Comparison of ENCODE assay signal across 8 cellular contexts in the genomic region with DNA sequence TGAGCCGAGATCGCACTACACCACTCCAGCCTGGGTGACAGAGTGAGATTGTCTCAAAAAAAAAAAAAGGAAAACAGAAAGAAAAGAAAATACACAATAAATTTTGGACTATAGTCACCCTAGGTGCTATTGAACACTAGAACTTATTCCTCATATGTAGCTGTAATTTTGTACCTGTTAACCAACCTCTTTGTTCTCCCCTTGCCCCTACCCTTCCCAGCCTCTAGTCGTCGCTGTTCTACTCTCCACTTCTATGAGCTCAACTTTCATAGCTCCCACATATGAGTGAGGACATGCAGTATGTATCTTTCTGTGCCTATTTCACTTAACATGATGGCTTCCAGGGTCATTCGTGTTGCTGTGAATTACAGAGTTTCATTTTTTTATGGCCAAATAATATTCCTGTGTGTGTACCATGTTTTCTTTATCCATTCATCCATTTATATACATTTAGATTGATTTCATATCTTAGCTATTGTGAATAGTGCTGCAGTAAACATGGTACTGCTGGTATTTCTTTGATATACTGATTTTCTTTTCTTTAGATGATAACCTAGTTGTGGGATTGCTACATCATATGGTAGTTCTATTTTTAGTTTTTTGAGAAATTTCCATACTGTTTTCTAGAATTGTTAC. TPM values are rescaled to one million over a fixed set of nuclear protein-coding genes. Genes with fewer than 3 reads are reported as not detected.
A peak's percentile ranks its signal among the peaks of the same experiment; 100 is the strongest.
DNase-seq lines count a peak whose midpoint lies in the region; ATAC-seq and TF ChIP-seq lines count a peak whose summit lies in the region.

No MANE protein-coding gene starts in this region.

- H3K36me3 ChIP-seq in cardiac muscle cell: peaks cover 33% of the 10 kb centered on the region

- H3K9me3 ChIP-seq in cardiac muscle cell (ENCODE audit: low read depth): no peaks in the 10 kb centered on the region

- peak; percentile 64 for ATAC-seq in sciatic nerve
- ATAC-seq in HG03432 (IDR thresholded peaks at IDR 0.05; ENCODE audit: unreplicated experiment): no peak

- peak; percentile 96 for TF ChIP-seq CTCF in cardiac muscle cell (IDR thresholded peaks at IDR 0.05; ENCODE audit: low read depth, low read length)

- intact Hi-C loops in cardiac septum (cut with DNase I) (no loop called here), sciatic nerve (cut with DNase I) (no loop called here)

- DNase-seq in cardiac muscle cell (ENCODE audit: low read depth in 1 of 2, low spot score in 1 of 2): peak; percentile 72 to 73
- no peak for DNase-seq in cardiac septum (ENCODE audit: low spot score)
- DNase-seq in NCI-H2029 (lab: John Stamatoyannopoulos, UW): peak; percentile 26
- DNase-seq in activated CD4-positive, alpha-beta T cell treated with anti-CD3 and anti-CD28 coated beads, Interleukin-2, amount 50 U/mL, for 1 hour: peak; percentile 4
- peak; percentile 69 for DNase-seq in globus pallidus (ENCODE audit: low spot score)
- DNase-seq in sciatic nerve (ENCODE audit: low spot score): no peak
- DNase-seq in GM19238 (ENCODE audit: insufficient read length, low spot score): no peak

- no peak overlapping the region for H3K27ac ChIP-seq in cardiac muscle cell

- H3K27me3 ChIP-seq in cardiac muscle cell: no peaks in the 10 kb centered on the region

- H3K4me3 ChIP-seq in cardiac muscle cell: no peak overlapping the region

- H3K4me1 ChIP-seq in cardiac muscle cell (ENCODE audit: low read depth): peaks cover 5% of the 10 kb centered on the region

RNA-seq across cellular contexts. Expression of a gene that starts 28.3 kb away (rescaled TPM):
- total RNA-seq in cardiac muscle cell (31.5 and 32.5 TPM in 2 replicates), cardiac septum (30.1 TPM), sciatic nerve (61.4 TPM)
- polyA plus RNA-seq in cardiac muscle cell: 61.6 and 63.0 TPM in 2 replicates

Comparison
In these comparisons a context has a peak if more than half of its experiments do, and no peak if none do; other contexts are left out.
1. DNase-seq: peak in cardiac muscle cell (2 of 2), NCI-H2029 (single experiment), activated CD4-positive, alpha-beta T cell treated with anti-CD3 and anti-CD28 coated beads, Interleukin-2, amount 50 U/mL, for 1 hour (single experiment) and globus pallidus (single experiment); none in cardiac septum (single experiment), sciatic nerve (single experiment) and GM19238 (single experiment).